In genomic region chr3:186823391-186823790, GRCh38 we compare ENCODE assay signal across 28 cellular contexts. TPM values are rescaled to one million over a fixed set of nuclear protein-coding genes. Genes with fewer than 3 reads are reported as not detected.
A peak's percentile ranks its signal among the peaks of the same experiment; 100 is the strongest.
DNase-seq lines count a peak whose midpoint lies in the region; ATAC-seq and TF ChIP-seq lines count a peak whose summit lies in the region.
"Had no signal": no experiment of that assay in that cellular context is flagged by ENCODE, and none has a peak within 500 bp of the region (broad histone marks: within the 10 kb centered on the region; RNA-seq: fewer than 3 reads in every experiment).

No MANE protein-coding gene starts in this region.

- CTCF ChIA-PET in IMR-90 (lab: Yijun Ruan, JAX) = no interaction called here

- H3K18ac ChIP-seq in IMR-90 (ENCODE audit: low read depth, low read length) = no peak overlapping the region

- no peak overlapping the region for H3K4me3 ChIP-seq in IMR-90 (ENCODE audit: insufficient read depth, low read depth, low read length)
- no peak overlapping the region for H3K4me3 ChIP-seq in esophagus squamous epithelium
- no peak overlapping the region for H3K4me3 ChIP-seq in left lung
- H3K4me3 ChIP-seq in upper lobe of left lung = no peak overlapping the region
- H3K4me3 ChIP-seq: esophagus muscularis mucosa, heart left ventricle, thoracic aorta had no signal

- H3K4me2 ChIP-seq in IMR-90 (ENCODE audit: low read depth, low read length) = no peak overlapping the region

- no peaks in the 10 kb centered on the region; the same call in 1 of the 2 replicates for H3K9me1 ChIP-seq in IMR-90 (ENCODE audit: insufficient read depth, low read length)

- no peak overlapping the region for H4K8ac ChIP-seq in IMR-90 (ENCODE audit: low read depth in 2 of 2, low read length in 2 of 2)

- peaks cover 71% of the 10 kb centered on the region for H3K36me3 Mint-ChIP-seq in dendritic cell treated with granulocyte-macrophage colony-stimulating factor and Interleukin-4, amounts not matched to agents 40 ng/mL and 50 ng/mL, for 4 days (ENCODE audit: low read depth)
- H3K36me3 Mint-ChIP-seq: activated naive CD4-positive, alpha-beta T cell treated with anti-CD3 and anti-CD28 coated beads, Interleukin-2, amount 50 U/mL, for 24 hours; naive B cell had no signal

- no peak overlapping the region for H4K91ac ChIP-seq in IMR-90 (ENCODE audit: insufficient read depth, low read depth, low read length)

- TF ChIP-seq RAD21 in IMR-90 (IDR thresholded peaks at IDR 0.05; ENCODE audit: low read length) = no peak

- no peak for TF ChIP-seq EP300 in upper lobe of left lung (IDR thresholded peaks at IDR 0.05)

- H2AK5ac ChIP-seq in IMR-90 (ENCODE audit: low read depth, low read length) = no peak overlapping the region

- no peak for TF ChIP-seq POLR2A in IMR-90 (IDR thresholded peaks at IDR 0.05; ENCODE audit: low read depth, low read length)
- TF ChIP-seq POLR2A in esophagus squamous epithelium (IDR thresholded peaks at IDR 0.05) = no peak
- no peak for TF ChIP-seq POLR2A in upper lobe of left lung (IDR thresholded peaks at IDR 0.05)

- no CpG with 5 or more reads among the region's 2 CpGs for WGBS in IMR-90 (ENCODE audit: extremely low coverage in 2 of 2, insufficient read length in 1 of 2), 2 experiments
- 71 to 72% methylated on average over 2 of the region's 2 CpGs for WGBS in esophagus squamous epithelium, 2 donors
- WGBS in upper lobe of left lung, 2 donors = 82 to 86% methylated on average over 2 of the region's 2 CpGs

- POLR2A ChIA-PET in IMR-90 (lab: Charles Lee; ENCODE audit: unreplicated experiment) = interaction anchor here (0.5 kb wide), 1 partner anchor 213 kb away, joined by 3 read pairs; no protein-coding TSS in a partner anchor

- no peak overlapping the region for H3K27ac Mint-ChIP-seq in dendritic cell treated with granulocyte-macrophage colony-stimulating factor and Interleukin-4, amounts not matched to agents 40 ng/mL and 50 ng/mL, for 4 days
- H3K27ac Mint-ChIP-seq: naive B cell; stimulated activated naive B cell treated with anti-CD40 and anti-IgM and Interleukin-4, amounts not matched to agents 10 μg/mL and 1 μg/mL and 100 μg/mL, for 72 hours had no signal

- H3K23ac ChIP-seq in IMR-90 (ENCODE audit: low read depth, low read length) = no peak overlapping the region

- H3K79me1 ChIP-seq in IMR-90 (ENCODE audit: low read depth in 1 of 2, low read length in 2 of 2) = peaks cover 0 to 11% of the 10 kb centered on the region in 2 experiments; a peak in 2 of 4 replicates

- peak overlapping the region; percentile 34 for H3K4me3 Mint-ChIP-seq in dendritic cell treated with granulocyte-macrophage colony-stimulating factor and Interleukin-4, amounts not matched to agents 40 ng/mL and 50 ng/mL, for 4 days
- H3K4me3 Mint-ChIP-seq: activated naive CD4-positive, alpha-beta T cell treated with anti-CD3 and anti-CD28 coated beads, Interleukin-2, amount 50 U/mL, for 24 hours; naive B cell; stimulated activated naive B cell treated with anti-CD40 and anti-IgM and Interleukin-4, amounts not matched to agents 10 μg/mL and 1 μg/mL and 100 μg/mL, for 72 hours had no signal

- no peak overlapping the region for H3K4ac ChIP-seq in IMR-90 (ENCODE audit: low read depth, low read length)

- H2BK5ac ChIP-seq in IMR-90 (ENCODE audit: low read depth, low read length, poor library complexity, severe bottlenecking) = no peak overlapping the region

- no peak overlapping the region for H3K9ac ChIP-seq in IMR-90 (ENCODE audit: low read depth, low read length)

- dilution Hi-C loops in IMR-90 (cut with HindIII; ENCODE audit: low sequenced_read_pairs, unreplicated experiment) = no loop called here

- H3K27ac ChIP-seq in IMR-90 (ENCODE audit: insufficient read depth, low read length) (no peak overlapping the region), esophagus squamous epithelium (no peak overlapping the region), left lung (no peak overlapping the region), upper lobe of left lung (no peak overlapping the region)
- H3K27ac ChIP-seq: esophagus muscularis mucosa, heart left ventricle, thoracic aorta had no signal

- no peak overlapping the region for H3K14ac ChIP-seq in IMR-90 (replicated peaks; ENCODE audit: low read depth, low read length)

- H3K9me3 ChIP-seq in IMR-90 (ENCODE audit: control insufficient read depth, insufficient read depth, low read length) (no peaks in the 10 kb centered on the region), esophagus squamous epithelium (no peaks in the 10 kb centered on the region), left lung (no peaks in the 10 kb centered on the region), upper lobe of left lung (no peaks in the 10 kb centered on the region)
- H3K9me3 ChIP-seq: esophagus muscularis mucosa, heart left ventricle, thoracic aorta had no signal

- H4K20me1 ChIP-seq in IMR-90 (ENCODE audit: insufficient read depth, low read length) = no peaks in the 10 kb centered on the region

- no peak for TF ChIP-seq CTCF in IMR-90 (conservative IDR thresholded peaks at IDR 0.05; ENCODE audit: low read depth, low read length)
- no peak for TF ChIP-seq CTCF in esophagus squamous epithelium (IDR thresholded peaks at IDR 0.05)
- no peak for TF ChIP-seq CTCF in left lung (IDR thresholded peaks at IDR 0.05)
- no peak for TF ChIP-seq CTCF in upper lobe of left lung (IDR thresholded peaks at IDR 0.05)

- no peaks in the 10 kb centered on the region for H3K36me3 ChIP-seq in IMR-90 (ENCODE audit: control insufficient read depth, insufficient read depth, low read length)
- no peaks in the 10 kb centered on the region for H3K36me3 ChIP-seq in esophagus squamous epithelium
- H3K36me3 ChIP-seq in left lung = no peaks in the 10 kb centered on the region
- no peaks in the 10 kb centered on the region for H3K36me3 ChIP-seq in upper lobe of left lung
- H3K36me3 ChIP-seq: esophagus muscularis mucosa, heart left ventricle, thoracic aorta had no signal

- no peaks in the 10 kb centered on the region for H3K9me3 Mint-ChIP-seq in dendritic cell treated with granulocyte-macrophage colony-stimulating factor and Interleukin-4, amounts not matched to agents 40 ng/mL and 50 ng/mL, for 4 days
- H3K9me3 Mint-ChIP-seq: activated naive CD4-positive, alpha-beta T cell treated with anti-CD3 and anti-CD28 coated beads, Interleukin-2, amount 50 U/mL, for 24 hours; naive B cell; stimulated activated naive B cell treated with anti-CD40 and anti-IgM and Interleukin-4, amounts not matched to agents 10 μg/mL and 1 μg/mL and 100 μg/mL, for 72 hours had no signal

- H3K27me3 ChIP-seq in IMR-90 (ENCODE audit: control insufficient read depth, insufficient read depth, low read length) (peaks cover 2% of the 10 kb centered on the region), esophagus squamous epithelium (peaks cover 0 to 54% (median 19%) of the 10 kb centered on the region in 4 donors), left lung (peaks cover 31 to 56% of the 10 kb centered on the region in 2 donors), upper lobe of left lung (peaks cover 0 to 27% (median 11%) of the 10 kb centered on the region in 4 donors)

- H3K4me1 ChIP-seq in IMR-90 (ENCODE audit: control insufficient read depth, insufficient read depth, low read length) (peaks cover 15% of the 10 kb centered on the region), esophagus squamous epithelium (peaks cover 7 to 32% (median 17%) of the 10 kb centered on the region in 3 donors), left lung (peaks cover 0 to 20% of the 10 kb centered on the region in 2 donors), upper lobe of left lung (peaks cover 18 to 27% (median 23%) of the 10 kb centered on the region in 4 donors)

- no peak overlapping the region for H4K5ac ChIP-seq in IMR-90 (ENCODE audit: low read depth, low read length)

- H2BK120ac ChIP-seq in IMR-90 (ENCODE audit: low read depth, low read length) = peak overlapping the region; percentile 34

- no peak overlapping the region for H2BK20ac ChIP-seq in IMR-90 (ENCODE audit: low read depth, low read length)

- H2BK15ac ChIP-seq in IMR-90 (ENCODE audit: low read depth, low read length) = no peak overlapping the region

- intact Hi-C loops in IMR-90 (cut with micrococcal nuclease) (loop anchor here (10.0 kb wide), 1 partner anchor 559 kb away; no protein-coding TSS in a partner anchor), esophagus squamous epithelium (cut with DNase I) (no loop called here), left lung (cut with DNase I) (loop anchor here in 1 of 2 donors (5.0 kb wide), 1 partner anchor 206 kb away; no protein-coding TSS in a partner anchor)
- intact Hi-C loops in dendritic cell treated with granulocyte-macrophage colony-stimulating factor and Interleukin-4, amounts not matched to agents 40 ng/mL and 50 ng/mL, for 4 days (cut with micrococcal nuclease) = loop anchor here (5.0 kb wide), 1 partner anchor 36 kb away; no protein-coding TSS in a partner anchor

- no peak overlapping the region for H3K56ac ChIP-seq in IMR-90 (ENCODE audit: extremely low read depth, insufficient read depth, low read length)

- peaks cover 31% of the 10 kb centered on the region for H3K27me3 Mint-ChIP-seq in dendritic cell treated with granulocyte-macrophage colony-stimulating factor and Interleukin-4, amounts not matched to agents 40 ng/mL and 50 ng/mL, for 4 days

- DNase-seq in NCI-H1417 (lab: John Stamatoyannopoulos, UW) (peak in 2 of 3 experiments; percentile 19 to 49), NCI-H1417 treated with DMSO at 0.1 percent for 48 hours (lab: John Stamatoyannopoulos, UW) (no peak), IMR-90 (peak; percentile 44), kidney tubule cell (ENCODE audit: low spot score) (peak; percentile 58), esophagus squamous epithelium (lab: John Stamatoyannopoulos, UW) (no peak), left lung (no peak), upper lobe of left lung (no peak)
- DNase-seq: 8988T; activated CD4-positive, CD25-positive, alpha-beta regulatory T cell treated with anti-CD3 and anti-CD28 coated beads, Interleukin-2, amount 50 U/mL, for 72 hours; DMS79 treated with DMSO at 0.1 percent for 48 hours; effector CD8-positive, alpha-beta T cell; heart left ventricle; naive B cell; NCI-H1436; NCI-H2171; NCI-H524 treated with DMSO at 0.1 percent for 48 hours; nucleus accumbens; stimulated activated CD4-positive, alpha-beta T cell treated with anti-CD3 and anti-CD28 coated beads, Interleukin-2, amount 100 ng/mL, for 48 hours; stimulated activated naive B cell treated with anti-CD40 and anti-IgM and Interleukin-4, amounts not matched to agents 10 μg/mL and 1 μg/mL and 100 μg/mL, for 72 hours; T1000 had no signal

- H3K4me1 Mint-ChIP-seq in dendritic cell treated with granulocyte-macrophage colony-stimulating factor and Interleukin-4, amounts not matched to agents 40 ng/mL and 50 ng/mL, for 4 days (ENCODE audit: low read depth) = peaks cover 44% of the 10 kb centered on the region

- ATAC-seq in IMR-90 (ENCODE audit: low read depth) (no peak), left lung (no peak), upper lobe of left lung (ENCODE audit: low FRiP score in 2 of 2) (no peak)
- ATAC-seq: heart left ventricle; left lobe of liver; Right ventricle myocardium inferior; stimulated activated naive B cell treated with anti-CD40 and anti-IgM and Interleukin-4, amounts not matched to agents 10 μg/mL and 1 μg/mL and 100 μg/mL, for 72 hours had no signal

- no peak overlapping the region for H2AK9ac ChIP-seq in IMR-90 (replicated peaks; ENCODE audit: low read depth, low read length, poor library complexity)

- no TSS peak for BruUV-seq in IMR-90 (replicated peaks; lab: Mats Ljungman, UMichigan)

- in situ Hi-C loops in IMR-90 (cut with MboI; ENCODE audit: low sequenced_read_pairs) = loop anchor here (5.0 to 25.0 kb wide), 2 partner anchors 206 to 836 kb away; no protein-coding TSS in a partner anchor

- no peak overlapping the region for H2AFZ ChIP-seq in IMR-90 (replicated peaks; ENCODE audit: low read length, poor library complexity)

RNA-seq across cellular contexts. Expression of gene RFC4, which starts 17.1 kb away (rescaled TPM):
- total RNA-seq in IMR-90 (2012; rRNA removed) (19.5 and 34.4 TPM in 2 replicates), esophagus squamous epithelium (10 to 100 TPM in 3 of 4 donors, 1 to 10 TPM in 1; 6.6 to 23.5 (median 15.9) TPM), left lung (10 to 100 TPM; 12.9 to 21.1 TPM), upper lobe of left lung (10 to 100 TPM in 1 of 6 donors, 1 to 10 TPM in 5; 6.0 to 14.9 (median 8.7) TPM)
- polyA plus RNA-seq in IMR-90 (2012; rRNA removed) = 21.2 and 27.9 TPM in 2 replicates
- polyA plus RNA-seq in IMR-90 (2012; cell fraction: cytosol; rRNA removed) = 2.6 and 6.5 TPM in 2 replicates
- 4.0 and 15.8 TPM in 2 replicates for polyA plus RNA-seq in IMR-90 (2012; cell fraction: nucleus; rRNA removed; ENCODE audit: low replicate concordance)

RNA-seq across cellular contexts. Expression of gene ADIPOQ, which starts 19.1 kb away (rescaled TPM):
- total RNA-seq in IMR-90 (2012; rRNA removed) (not detected in 2 replicates), esophagus squamous epithelium (not detected), left lung (not detected), upper lobe of left lung (under 1 TPM in 1 of 6 donors, not detected in 5; 0.20 TPM)
- not detected in 2 replicates for polyA plus RNA-seq in IMR-90 (2012; rRNA removed)
- polyA plus RNA-seq in IMR-90 (2012; cell fraction: cytosol; rRNA removed) = not detected in 2 replicates
- polyA plus RNA-seq in IMR-90 (2012; cell fraction: nucleus; rRNA removed; ENCODE audit: low replicate concordance) = not detected in 2 replicates
- total RNA-seq: activated CD8-positive, alpha-beta memory T cell treated with anti-CD3 and anti-CD28 coated beads for 36 hours; left lobe of liver; LHCN-M2 had no signal

RNA-seq across cellular contexts. Expression of gene EIF4A2, which starts 40.0 kb away (rescaled TPM):
- total RNA-seq in IMR-90 (2012; rRNA removed) (310 and 449 TPM in 2 replicates), esophagus squamous epithelium (100 to 1,000 TPM; 172 to 363 (median 205) TPM), left lung (100 to 1,000 TPM; 344 to 435 TPM), upper lobe of left lung (100 to 1,000 TPM; 215 to 409 (median 290) TPM)
- 259 and 320 TPM in 2 replicates for polyA plus RNA-seq in IMR-90 (2012; rRNA removed)
- 50.3 and 161 TPM in 2 replicates for polyA plus RNA-seq in IMR-90 (2012; cell fraction: cytosol; rRNA removed)
- polyA plus RNA-seq in IMR-90 (2012; cell fraction: nucleus; rRNA removed; ENCODE audit: low replicate concordance) = 69.0 and 691 TPM in 2 replicates

Comparison
In these comparisons a context has a peak if more than half of its experiments do, and no peak if none do; other contexts are left out.
1. DNase-seq: peak in NCI-H1417 (2 of 3), IMR-90 (single experiment) and kidney tubule cell (single experiment); none in NCI-H1417 treated with DMSO at 0.1 percent for 48 hours (single experiment), esophagus squamous epithelium (single experiment), left lung (0 of 2) and upper lobe of left lung (0 of 2).